2 cellular contexts compared by ENCODE assay signal in genomic region chr17:29390856-29391631, GRCh38.
TF ChIP-seq lines count a peak whose summit lies in the region.

No MANE protein-coding gene starts in this region.

TF ChIP-seq in SK-N-SH, 30 proteins besides CTCF, POLR2A, EP300 and RAD21:
- no peak for TF ChIP-seq PBX3 (IDR thresholded peaks at IDR 0.05)
- TF ChIP-seq RFX5 (IDR thresholded peaks at IDR 0.05; ENCODE audit: low read length) = no peak
- TF ChIP-seq MAX (IDR thresholded peaks at IDR 0.05; ENCODE audit: low read depth) = no peak
- no peak for TF ChIP-seq SIN3A (IDR thresholded peaks at IDR 0.05; ENCODE audit: borderline replicate concordance, low read depth, low read length)
- TF ChIP-seq TCF12 (IDR thresholded peaks at IDR 0.05) = no peak
- peak; percentile 40; the same call in 1 of the 2 replicates for TF ChIP-seq MXI1 (IDR thresholded peaks at IDR 0.05; ENCODE audit: low read depth, low read length)
- no peak for TF ChIP-seq JUND (IDR thresholded peaks at IDR 0.05)
- TF ChIP-seq ELF1 (IDR thresholded peaks at IDR 0.05) = no peak
TF ChIP-seq in SK-N-SH: peak in this region for 1.

TF ChIP-seq in HepG2, 621 proteins besides CTCF, POLR2A, EP300 and RAD21 (continued from another document):
- TF ChIP-seq ZNF549 (CRISPR knock-in tag; IDR thresholded peaks at IDR 0.05) (no peak), TCF12 (IDR thresholded peaks at IDR 0.05) (no peak), TCF12 (CRISPR knock-in tag; IDR thresholded peaks at IDR 0.05) (no peak), ZNF709 (CRISPR knock-in tag; IDR thresholded peaks at IDR 0.05) (0 out of 2 replicates have a peak, but pooled peaks have one; percentile 40), ZNF724P (CRISPR knock-in tag; IDR thresholded peaks at IDR 0.05; ENCODE audit: borderline replicate concordance) (no peak), DMAP1 (CRISPR knock-in tag; IDR thresholded peaks at IDR 0.05) (0 out of 2 replicates have a peak, but pooled peaks have one; percentile 14), KAT8 (CRISPR knock-in tag; IDR thresholded peaks at IDR 0.05) (no peak), PCBP2 (optimal IDR thresholded peaks at IDR 0.05; ENCODE audit: low read depth, low read length, poor library complexity, severe bottlenecking) (peak; percentile 69), ZNF446 (CRISPR knock-in tag; IDR thresholded peaks at IDR 0.05) (0 out of 2 replicates have a peak, but pooled peaks have one; percentile 31), ZNF326 (CRISPR knock-in tag; IDR thresholded peaks at IDR 0.05; ENCODE audit: borderline replicate concordance) (no peak), DR1 (CRISPR knock-in tag; IDR thresholded peaks at IDR 0.05) (no peak), NONO (IDR thresholded peaks at IDR 0.05) (no peak), NONO (CRISPR knock-in tag; conservative IDR thresholded peaks at IDR 0.05) (no peak), ZNF292 (CRISPR knock-in tag; IDR thresholded peaks at IDR 0.05; ENCODE audit: borderline replicate concordance, low read depth) (peak; percentile 18; the same call in 1 of the 2 replicates), CHD2 (IDR thresholded peaks at IDR 0.05; ENCODE audit: low read depth, low read length) (no peak), ELF3 (CRISPR knock-in tag; IDR thresholded peaks at IDR 0.05) (peak; percentile 22; the same call in 1 of the 2 replicates), PCBP1 (IDR thresholded peaks at IDR 0.05; ENCODE audit: borderline replicate concordance, low read depth, low read length) (0 out of 2 replicates have a peak, but pooled peaks have one; percentile 27), ZNF552 (CRISPR knock-in tag; IDR thresholded peaks at IDR 0.05; ENCODE audit: borderline replicate concordance) (no peak), ZNF281 (CRISPR knock-in tag; IDR thresholded peaks at IDR 0.05; ENCODE audit: borderline replicate concordance) (0 out of 2 replicates have a peak, but pooled peaks have one; percentile 49), ZNF704 (CRISPR knock-in tag; IDR thresholded peaks at IDR 0.05; ENCODE audit: borderline replicate concordance) (no peak), FOXA3 (CRISPR knock-in tag; IDR thresholded peaks at IDR 0.05) (peak; percentile 45; the same call in 1 of the 2 replicates), ZFP36 (IDR thresholded peaks at IDR 0.05; ENCODE audit: borderline replicate concordance, low read depth, low read length, partially characterized antibody) (no peak), TBP (CRISPR knock-in tag; IDR thresholded peaks at IDR 0.05) (no peak), SAP130 (CRISPR knock-in tag; IDR thresholded peaks at IDR 0.05; ENCODE audit: low read depth) (peak; percentile 39; the same call in 1 of the 2 replicates), TBX2 (CRISPR knock-in tag; IDR thresholded peaks at IDR 0.05; ENCODE audit: borderline replicate concordance) (no peak), ZUFSP (CRISPR knock-in tag; IDR thresholded peaks at IDR 0.05; ENCODE audit: borderline replicate concordance) (no peak), TOE1 (CRISPR knock-in tag; IDR thresholded peaks at IDR 0.05) (no peak), HNRNPLL (IDR thresholded peaks at IDR 0.05; ENCODE audit: low read depth, low read length, poor library complexity, severe bottlenecking) (no peak), ZNF101 (CRISPR knock-in tag; IDR thresholded peaks at IDR 0.05; ENCODE audit: borderline replicate concordance, low read depth) (no peak), ZNF354B (CRISPR knock-in tag; IDR thresholded peaks at IDR 0.05) (no peak), CEBPG (CRISPR knock-in tag; IDR thresholded peaks at IDR 0.05) (0 out of 2 replicates have a peak, but pooled peaks have one; percentile 35)
